In the genomic region with DNA sequence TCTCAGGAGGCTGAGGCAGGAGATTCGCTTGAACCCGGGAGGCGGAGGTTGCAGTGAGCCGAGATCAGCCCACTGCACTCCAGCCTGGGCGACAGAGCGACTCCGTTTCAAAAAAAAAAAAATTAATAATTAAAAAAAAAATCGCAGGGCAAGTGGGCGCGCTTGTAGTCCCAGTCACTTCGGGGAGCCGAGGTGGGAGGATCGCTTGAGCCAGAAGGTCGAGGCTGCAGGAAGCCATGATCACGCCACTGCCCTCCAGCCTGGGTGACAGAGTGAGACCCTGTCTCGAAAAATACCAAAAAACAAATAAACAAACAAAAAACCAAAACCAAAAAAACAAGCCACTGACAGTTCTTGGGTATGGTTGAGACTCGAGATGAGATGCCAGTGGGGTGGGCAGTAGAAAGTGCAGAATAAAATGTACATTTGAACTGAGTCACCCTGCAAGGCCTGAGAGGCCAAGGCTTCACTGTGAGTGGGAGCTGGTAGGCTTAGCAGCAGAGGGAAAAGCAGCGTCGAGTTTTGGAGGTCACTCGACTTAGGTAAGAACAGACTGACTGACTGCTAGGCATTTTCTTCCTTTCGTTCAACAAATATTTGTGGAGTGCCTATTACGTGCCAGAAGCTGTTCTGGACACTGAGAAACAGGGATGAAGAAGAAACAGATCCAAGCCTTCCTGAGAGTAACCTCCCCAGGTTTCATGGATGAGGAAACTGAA, we compare ENCODE assay signal across 8 cellular contexts. TPM values are rescaled to one million over a fixed set of nuclear protein-coding genes. Genes with fewer than 3 reads are reported as not detected.
DNase-seq lines count a peak whose midpoint lies in the region; FAIRE-seq and TF ChIP-seq lines count a peak whose summit lies in the region.

No MANE protein-coding gene starts in this region.

- no peak for FAIRE-seq in small intestine (lab: Jason Lieb, UNC)

- H3K9me3 ChIP-seq in small intestine (ENCODE audit: control insufficient read depth, low read depth), result no peaks in the 10 kb centered on the region

- H3K36me3 ChIP-seq in ACC112 (ENCODE audit: insufficient read depth, low read length) (peaks cover 33% of the 10 kb centered on the region), H7 (replicated peaks; ENCODE audit: control insufficient read depth, insufficient read depth, low read length) (peaks cover 1% of the 10 kb centered on the region; the same call in 1 of the 2 replicates), small intestine (ENCODE audit: control insufficient read depth in 2 of 2, insufficient read depth in 2 of 2, low read length in 2 of 2) (peaks cover 4 to 9% of the 10 kb centered on the region in 2 donors)

- POLR2A ChIA-PET in activated CD4-positive, alpha-beta T cell treated with anti-CD3 and anti-CD28 coated beads, Interleukin-2, amount 10 ng/mL, durations not matched to agents 7 days and 5 days (lab: Charles Lee), result interaction anchor here (0.6 to 2.5 kb wide), 5 partner anchors 10 to 107 kb away, joined by 3 to 35 read pairs (median 7); partner anchors contain the start of genes GTF2H1 and HPS5

- H3K79me2 ChIP-seq in ACC112 (ENCODE audit: control insufficient read depth, insufficient read depth, low read length, unreplicated experiment), result peaks cover 48% of the 10 kb centered on the region

- peaks cover 40% of the 10 kb centered on the region for H3K36me3 Mint-ChIP-seq in activated CD4-positive, alpha-beta T cell treated with anti-CD3 and anti-CD28 coated beads, Interleukin-2, amount 10 ng/mL, durations not matched to agents 7 days and 5 days (ENCODE audit: low read depth)
- no peaks in the 10 kb centered on the region for H3K36me3 Mint-ChIP-seq in glutamatergic neuron (ENCODE audit: unreplicated experiment)

- no peak for TF ChIP-seq CTCF in glutamatergic neuron (IDR thresholded peaks at IDR 0.05; ENCODE audit: partially characterized antibody, unreplicated experiment)

- peak overlapping the region; percentile 99 for H3K4me3 Mint-ChIP-seq in activated CD4-positive, alpha-beta T cell treated with anti-CD3 and anti-CD28 coated beads, Interleukin-2, amount 10 ng/mL, durations not matched to agents 7 days and 5 days
- peak overlapping the region; percentile 93 for H3K4me3 Mint-ChIP-seq in glutamatergic neuron (ENCODE audit: unreplicated experiment)

- CTCF ChIA-PET in activated CD4-positive, alpha-beta T cell treated with anti-CD3 and anti-CD28 coated beads, Interleukin-2, amount 10 ng/mL, durations not matched to agents 7 days and 5 days (lab: Charles Lee), result interaction anchor here (0.6 to 2.2 kb wide), 6 partner anchors 9 to 150 kb away, joined by 3 to 10 read pairs (median 3); no protein-coding TSS in a partner anchor

- peak overlapping the region; percentile 96 for H3K4me3 ChIP-seq in ACC112 (ENCODE audit: low read depth, low read length)
- peak overlapping the region; percentile 90 for H3K4me3 ChIP-seq in H7 (ENCODE audit: insufficient read depth, low read depth, low read length)
- no peak overlapping the region for H3K4me3 ChIP-seq in small intestine (ENCODE audit: low read depth in 1 of 2, low read length in 2 of 2)

- no peaks in the 10 kb centered on the region for H3K27me3 ChIP-seq in ACC112 (ENCODE audit: insufficient read depth, low read length)
- peaks cover 2% of the 10 kb centered on the region; the same call in 1 of the 2 replicates for H3K27me3 ChIP-seq in H7 (ENCODE audit: control insufficient read depth, insufficient read depth, low read length)
- H3K27me3 ChIP-seq in small intestine (ENCODE audit: control insufficient read depth in 2 of 2, insufficient read depth in 2 of 2, low read length in 2 of 2), result no peaks in the 10 kb centered on the region

- peak overlapping the region; percentile 86 for H2AFZ ChIP-seq in ACC112 (ENCODE audit: low read length, unreplicated experiment)

- no peaks in the 10 kb centered on the region for H3K9me3 Mint-ChIP-seq in activated CD4-positive, alpha-beta T cell treated with anti-CD3 and anti-CD28 coated beads, Interleukin-2, amount 10 ng/mL, durations not matched to agents 7 days and 5 days
- H3K9me3 Mint-ChIP-seq in glutamatergic neuron (ENCODE audit: unreplicated experiment), result peaks cover 12% of the 10 kb centered on the region

- WGBS in small intestine, 3 donors, result 71 to 75% (median 74%) methylated on average over 22 of the region's 22 CpGs

- H3K4me1 Mint-ChIP-seq in activated CD4-positive, alpha-beta T cell treated with anti-CD3 and anti-CD28 coated beads, Interleukin-2, amount 10 ng/mL, durations not matched to agents 7 days and 5 days, result peaks cover 44% of the 10 kb centered on the region
- H3K4me1 Mint-ChIP-seq in glutamatergic neuron (ENCODE audit: low read depth, unreplicated experiment), result peaks cover 3% of the 10 kb centered on the region

- peak overlapping the region; percentile 98 for H3K27ac Mint-ChIP-seq in activated CD4-positive, alpha-beta T cell treated with anti-CD3 and anti-CD28 coated beads, Interleukin-2, amount 10 ng/mL, durations not matched to agents 7 days and 5 days
- no peak overlapping the region for H3K27ac Mint-ChIP-seq in glutamatergic neuron (ENCODE audit: unreplicated experiment)

- H3K27ac ChIP-seq in ACC112 (ENCODE audit: low read depth, low read length), result peak overlapping the region; percentile 94
- peak overlapping the region; percentile 67 to 98 for H3K27ac ChIP-seq in small intestine (ENCODE audit: low read depth in 1 of 2, low read length in 1 of 2)

- no peaks in the 10 kb centered on the region for H3K27me3 Mint-ChIP-seq in activated CD4-positive, alpha-beta T cell treated with anti-CD3 and anti-CD28 coated beads, Interleukin-2, amount 10 ng/mL, durations not matched to agents 7 days and 5 days
- peaks cover 9% of the 10 kb centered on the region for H3K27me3 Mint-ChIP-seq in glutamatergic neuron (ENCODE audit: unreplicated experiment)

- DNase-seq in H7 (no peak), glutamatergic neuron (no peak), small intestine (no peak), DMS 273 treated with DMSO at 0.1 percent for 48 hours (lab: John Stamatoyannopoulos, UW) (no peak), GM03348 (ENCODE audit: low spot score) (no peak), NOMO-1 treated with dmso at 0.1 percent for 144 hours (lab: John Stamatoyannopoulos, UW; ENCODE audit: unreplicated experiment) (no peak)
- no peak for DNase-seq in activated CD4-positive, alpha-beta T cell treated with anti-CD3 and anti-CD28 coated beads, Interleukin-2, amount 10 ng/mL, durations not matched to agents 7 days and 5 days

- H3K4me1 ChIP-seq in ACC112 (ENCODE audit: control insufficient read depth, insufficient read depth, low read length, unreplicated experiment) (peaks cover 49% of the 10 kb centered on the region), small intestine (ENCODE audit: control insufficient read depth in 2 of 2, insufficient read depth in 1 of 2, low read depth in 1 of 2, low read length in 1 of 2) (peaks cover 2 to 4% of the 10 kb centered on the region in 2 donors)

RNA-seq across cellular contexts. Expression of gene LDHA, which starts 0.6 kb away (rescaled TPM):
- total RNA-seq in H7 (2014; rRNA removed; shearing (Covaris generic)), result 308 and 375 TPM in 2 replicates
- total RNA-seq in activated CD4-positive, alpha-beta T cell treated with anti-CD3 and anti-CD28 coated beads, Interleukin-2, amount 10 ng/mL, durations not matched to agents 7 days and 5 days, result 100 to 1,000 TPM; 879 to 948 TPM
- total RNA-seq in glutamatergic neuron (ENCODE audit: unreplicated experiment), result 112 TPM
- polyA plus RNA-seq in small intestine, result 100 to 1,000 TPM; 487 to 825 (median 746) TPM

RNA-seq across cellular contexts. Expression of gene LDHC, which starts 18.4 kb away (rescaled TPM):
- total RNA-seq in H7 (2014; rRNA removed; shearing (Covaris generic)), result 0.21 and 0.44 TPM in 2 replicates
- not detected for total RNA-seq in activated CD4-positive, alpha-beta T cell treated with anti-CD3 and anti-CD28 coated beads, Interleukin-2, amount 10 ng/mL, durations not matched to agents 7 days and 5 days
- total RNA-seq in glutamatergic neuron (ENCODE audit: unreplicated experiment), result not detected
- 1 to 10 TPM in 2 of 3 donors, under 1 TPM in 1; 0.07 to 5.1 (median 4.9) TPM for polyA plus RNA-seq in small intestine

Comparison
In these comparisons a context has a peak if more than half of its experiments do, and no peak if none do; other contexts are left out.
1. H3K4me3 ChIP-seq: peak in ACC112 (single experiment) and H7 (single experiment); none in small intestine (0 of 2).